In the genomic region with DNA sequence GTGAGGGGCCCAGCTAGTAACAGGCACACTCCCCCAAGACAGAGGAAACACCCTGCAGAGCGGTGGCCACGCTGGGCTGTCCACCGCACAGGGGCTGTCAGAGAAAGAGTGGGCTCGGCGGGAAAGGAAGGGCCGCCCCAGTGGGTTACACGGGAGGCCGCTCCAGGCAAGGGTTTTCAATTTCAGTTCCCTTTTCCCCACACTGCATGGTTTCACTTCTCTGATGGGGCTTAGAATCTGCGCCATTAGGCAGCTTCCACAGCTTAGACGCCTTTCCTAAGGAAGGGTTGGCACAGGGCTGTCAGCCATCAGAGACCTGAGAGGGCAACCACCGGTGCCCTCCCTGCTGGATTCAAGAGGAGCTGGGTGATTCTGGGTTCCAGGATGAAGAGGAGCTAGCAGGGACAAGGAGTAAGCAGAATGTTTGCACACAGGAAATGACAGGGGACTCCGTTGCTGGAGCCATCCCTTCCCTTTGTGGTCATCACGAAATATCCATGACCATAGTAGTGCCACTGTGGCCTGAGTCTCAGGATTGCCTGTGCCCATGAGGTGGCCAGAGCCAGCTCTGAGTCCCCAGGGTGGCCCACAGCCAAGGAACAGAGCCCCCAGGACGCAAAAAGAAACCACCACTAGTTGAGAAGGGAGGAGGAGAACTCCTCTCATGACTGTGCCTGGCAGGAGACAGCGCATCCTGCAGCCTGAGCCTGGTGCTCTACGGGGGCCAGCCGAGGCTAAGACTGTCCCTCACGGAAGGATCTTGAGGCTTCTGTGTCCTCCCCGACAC, we compare ENCODE assay signal across 9 cellular contexts.
DNase-seq lines count a peak whose midpoint lies in the region; ATAC-seq, FAIRE-seq and TF ChIP-seq lines count a peak whose summit lies in the region.
"Had no signal": no experiment of that assay in that cellular context is flagged by ENCODE, and none has a peak within 500 bp of the region (broad histone marks: within the 10 kb centered on the region; RNA-seq: fewer than 3 reads in every experiment).

No MANE protein-coding gene starts in this region.

- H3K4me1 ChIP-seq in lower lobe of right lung (peaks cover 1% of the 10 kb centered on the region), small intestine (ENCODE audit: control insufficient read depth in 2 of 2, insufficient read depth in 1 of 2, low read depth in 1 of 2, low read length in 1 of 2) (no peaks in the 10 kb centered on the region)
- H3K4me1 ChIP-seq: A549 had no signal

- no peaks in the 10 kb centered on the region for H3K27me3 ChIP-seq in lower lobe of right lung (ENCODE audit: low read depth)
- no peaks in the 10 kb centered on the region for H3K27me3 ChIP-seq in small intestine (ENCODE audit: control insufficient read depth in 2 of 2, insufficient read depth in 2 of 2, low read length in 2 of 2)

- no peaks in the 10 kb centered on the region for H3K9me3 ChIP-seq in lower lobe of right lung
- H3K9me3 ChIP-seq in small intestine (ENCODE audit: control insufficient read depth, low read depth): no peaks in the 10 kb centered on the region
- H3K9me3 ChIP-seq: A549 had no signal

- intact Hi-C loops in lower lobe of right lung (cut with DNase I): no loop called here

- no peak for FAIRE-seq in small intestine (lab: Jason Lieb, UNC)
- FAIRE-seq: A549 had no signal

- H3K36me3 ChIP-seq in lower lobe of right lung (no peaks in the 10 kb centered on the region), small intestine (ENCODE audit: control insufficient read depth in 2 of 2, insufficient read depth in 2 of 2, low read length in 2 of 2) (no peaks in the 10 kb centered on the region)

- 69 to 87% (median 85%) methylated on average over 19 of the region's 19 CpGs for WGBS in small intestine, 3 donors

- peak; percentile 44 to 71 for ATAC-seq in activated CD4-positive, CD25-positive, alpha-beta regulatory T cell treated with anti-CD3 and anti-CD28 coated beads, Interleukin-2, amount 50 U/mL, for 24 hours
- ATAC-seq in HG02884 (IDR thresholded peaks at IDR 0.05; ENCODE audit: unreplicated experiment) (peak; percentile 96), lower lobe of right lung (peak; percentile 86 to 88)
- ATAC-seq: A549 had no signal

- H3K4me3 ChIP-seq in lower lobe of right lung: peak overlapping the region; percentile 1
- H3K4me3 ChIP-seq in small intestine (ENCODE audit: low read depth in 1 of 2, low read length in 2 of 2): no peak overlapping the region
- H3K4me3 ChIP-seq: A549 had no signal

- TF ChIP-seq CTCF in lower lobe of right lung (IDR thresholded peaks at IDR 0.05): no peak

- DNase-seq in activated CD4-positive, CD25-positive, alpha-beta regulatory T cell treated with anti-CD3 and anti-CD28 coated beads, Interleukin-2, amount 50 U/mL, for 72 hours: no peak
- DNase-seq in SIG-M5 (lab: John Stamatoyannopoulos, UW) (peak; percentile 64), lower lobe of right lung (peak; percentile 65), small intestine (no peak), erythroblast (lab: John Stamatoyannopoulos, UW) (no peak), cerebellar nuclear complex (lab: John Stamatoyannopoulos, UW) (no peak)

- TF ChIP-seq POLR2A in erythroblast (IDR thresholded peaks at IDR 0.05; ENCODE audit: low read length): no peak

- H3K27ac ChIP-seq in lower lobe of right lung (peak overlapping the region; percentile 80), small intestine (ENCODE audit: low read depth in 1 of 2, low read length in 1 of 2) (peak overlapping the region in 1 of 2 donors; percentile 59)
- H3K27ac ChIP-seq: A549 had no signal

Comparison
In these comparisons a context has a peak if more than half of its experiments do, and no peak if none do; other contexts are left out.
1. DNase-seq: peak in SIG-M5 (single experiment) and lower lobe of right lung (single experiment); none in activated CD4-positive, CD25-positive, alpha-beta regulatory T cell treated with anti-CD3 and anti-CD28 coated beads, Interleukin-2, amount 50 U/mL, for 72 hours (single experiment), small intestine (single experiment), erythroblast (0 of 2) and cerebellar nuclear complex (0 of 2).
2. Peak in every context shown above with its lines, with median percentiles within 50 percentile points of each other: ATAC-seq.